In genomic region chr6:79430913-79431312, GRCh38 we compare ENCODE assay signal across 21 cellular contexts.
DNase-seq lines count a peak whose midpoint lies in the region; TF ChIP-seq lines count a peak whose summit lies in the region.
"Had no signal": no experiment of that assay in that cellular context is flagged by ENCODE, and none has a peak within 500 bp of the region (broad histone marks: within the 10 kb centered on the region; RNA-seq: fewer than 3 reads in every experiment).

No MANE protein-coding gene starts in this region.

- H2AK5ac ChIP-seq in H9 (ENCODE audit: insufficient read length, low read length) = no peak overlapping the region

- DNase-seq in H9 (peak; percentile 44), chondrocyte (ENCODE audit: low spot score) (no peak), iPS-NIHi11 (ENCODE audit: low spot score) (peak; percentile 17), osteocyte (ENCODE audit: extremely low spot score, unreplicated experiment) (no peak), activated T-cell treated with anti-CD3 and anti-CD28 coated beads for 4 hours (no peak), 8988T (no peak), RKO (ENCODE audit: low spot score) (no peak)
- DNase-seq in effector CD4-positive, alpha-beta T cell = no peak
- DNase-seq: BE2C; CD8-positive, alpha-beta memory T cell; DND-41; NCI-H1092; NCI-H1417 treated with DMSO at 0.1 percent for 48 hours; NCI-H1694 treated with DMSO at 0.1 percent for 48 hours; NCI-H2081; NCI-H2171; NCI-H524; NCI-H748 treated with DMSO at 0.1 percent for 48 hours; SK-N-SH had no signal

- H3K79me1 ChIP-seq in H9 (ENCODE audit: insufficient read depth, low read depth, low read length, poor library complexity, severe bottlenecking) = no peaks in the 10 kb centered on the region

- H4K8ac ChIP-seq in H9 (replicated peaks; ENCODE audit: insufficient read length, low read depth, low read length) = no peak overlapping the region

- H3K36me3 Mint-ChIP-seq in H9 (ENCODE audit: insufficient read depth in 1 of 3, low read depth in 3 of 3) (no peaks in the 10 kb centered on the region), chondrocyte (ENCODE audit: low read depth) (no peaks in the 10 kb centered on the region), osteocyte (ENCODE audit: unreplicated experiment) (no peaks in the 10 kb centered on the region)
- H3K36me3 Mint-ChIP-seq: CD14-positive monocyte; CD8-positive, alpha-beta memory T cell had no signal

- H2BK12ac ChIP-seq in H9 (ENCODE audit: insufficient read length, low read depth, low read length) = no peak overlapping the region

- no peak for TF ChIP-seq CTCF in H9 (conservative IDR thresholded peaks at IDR 0.05)
- no peak for TF ChIP-seq CTCF in chondrocyte (IDR thresholded peaks at IDR 0.05)
- no peak for TF ChIP-seq CTCF in osteocyte (IDR thresholded peaks at IDR 0.05)

- no peak overlapping the region for H2BK20ac ChIP-seq in H9 (ENCODE audit: low read depth, low read length, poor library complexity, severe bottlenecking)

- H2BK5ac ChIP-seq in H9 (ENCODE audit: insufficient read length, low read length) = no peak overlapping the region

- H2BK120ac ChIP-seq in H9 (ENCODE audit: low read depth, low read length, poor library complexity, severe bottlenecking) = no peak overlapping the region

- no peak overlapping the region for H3K18ac ChIP-seq in H9 (ENCODE audit: insufficient read length, low read depth, low read length)

- no peak overlapping the region for H3K27ac ChIP-seq in H9 (ENCODE audit: insufficient read length, low read depth, low read length)

- H4K5ac ChIP-seq in H9 (ENCODE audit: insufficient read length, low read depth, low read length) = no peak overlapping the region

- H3K23me2 ChIP-seq in H9 (ENCODE audit: insufficient read length, low read depth, low read length, poor library complexity, severe bottlenecking) = no peaks in the 10 kb centered on the region

- no peak overlapping the region for H3K9ac ChIP-seq in H9 (ENCODE audit: extremely low read depth, insufficient read length, low read length)
- H3K9ac ChIP-seq: SK-N-SH had no signal

- no peak overlapping the region for H3K4ac ChIP-seq in H9 (ENCODE audit: low read depth, low read length)

- H3K14ac ChIP-seq in H9 (ENCODE audit: insufficient read depth, low read length) = no peak overlapping the region

- H3K27me3 Mint-ChIP-seq in H9 (ENCODE audit: low read depth) = no peaks in the 10 kb centered on the region
- no peaks in the 10 kb centered on the region for H3K27me3 Mint-ChIP-seq in chondrocyte (ENCODE audit: low read depth)
- H3K27me3 Mint-ChIP-seq in osteocyte (ENCODE audit: unreplicated experiment) = peaks cover 3% of the 10 kb centered on the region
- H3K27me3 Mint-ChIP-seq: CD8-positive, alpha-beta memory T cell had no signal

- H3K56ac ChIP-seq in H9 (ENCODE audit: insufficient read length, low read depth, low read length) = no peak overlapping the region

- no peaks in the 10 kb centered on the region for H3K79me2 ChIP-seq in H9 (ENCODE audit: insufficient read depth, low read length)

- H3K4me1 Mint-ChIP-seq in H9 (peaks cover 8 to 9% of the 10 kb centered on the region in 2 experiments), chondrocyte (ENCODE audit: low read depth) (peaks cover 31% of the 10 kb centered on the region), osteocyte (ENCODE audit: unreplicated experiment) (peaks cover 41% of the 10 kb centered on the region)
- H3K4me1 Mint-ChIP-seq: CD14-positive monocyte; CD8-positive, alpha-beta memory T cell had no signal

- H3K9me3 Mint-ChIP-seq in H9 (no peaks in the 10 kb centered on the region), chondrocyte (ENCODE audit: low read depth) (no peaks in the 10 kb centered on the region), osteocyte (ENCODE audit: unreplicated experiment) (no peaks in the 10 kb centered on the region)
- H3K9me3 Mint-ChIP-seq: CD8-positive, alpha-beta memory T cell had no signal

- H3K4me1 ChIP-seq in H9 (ENCODE audit: insufficient read depth, low read length) = no peaks in the 10 kb centered on the region

- no peak overlapping the region for H3K4me3 Mint-ChIP-seq in H9
- H3K4me3 Mint-ChIP-seq in chondrocyte (ENCODE audit: unreplicated experiment) = no peak overlapping the region
- no peak overlapping the region for H3K4me3 Mint-ChIP-seq in osteocyte (ENCODE audit: unreplicated experiment)
- H3K4me3 Mint-ChIP-seq: CD14-positive monocyte; CD8-positive, alpha-beta memory T cell had no signal

- WGBS in H9 (ENCODE audit: extremely low coverage, insufficient read length, low lambda C conversion rate) = no CpG with 5 or more reads among the region's 10 CpGs

- H4K91ac ChIP-seq in H9 (ENCODE audit: insufficient read length, low read depth, low read length) = no peak overlapping the region

- no peaks in the 10 kb centered on the region for H4K20me1 ChIP-seq in H9 (ENCODE audit: control insufficient read depth, insufficient read depth, insufficient read length)

- no peaks in the 10 kb centered on the region for H3K9me3 ChIP-seq in H9 (ENCODE audit: control insufficient read depth, low read depth, low read length)
- H3K9me3 ChIP-seq: BE2C, HAP-1, SK-N-SH had no signal

- no peak overlapping the region for H3T11ph ChIP-seq in H9 (ENCODE audit: low read length)

- no peaks in the 10 kb centered on the region for H3K27me3 ChIP-seq in H9 (ENCODE audit: insufficient read depth, low read length)
- H3K27me3 ChIP-seq: BE2C had no signal

- H3K27ac Mint-ChIP-seq in H9 = no peak overlapping the region
- peak overlapping the region; percentile 39 for H3K27ac Mint-ChIP-seq in chondrocyte (ENCODE audit: unreplicated experiment)
- H3K27ac Mint-ChIP-seq in osteocyte (ENCODE audit: unreplicated experiment) = peak overlapping the region; percentile 78
- H3K27ac Mint-ChIP-seq: CD14-positive monocyte; CD8-positive, alpha-beta memory T cell had no signal

- H2AFZ ChIP-seq in H9 (ENCODE audit: low read length) = no peak overlapping the region

- no peak overlapping the region for H2BK15ac ChIP-seq in H9 (ENCODE audit: low read depth, low read length)

- H3K23ac ChIP-seq in H9 (ENCODE audit: insufficient read length, low read depth, low read length) = no peak overlapping the region

- no peak overlapping the region for H3K4me2 ChIP-seq in H9 (ENCODE audit: insufficient read depth, insufficient read length, low read length)
- H3K4me2 ChIP-seq: SK-N-SH had no signal

Comparison
In these comparisons a context has a peak if more than half of its experiments do, and no peak if none do; other contexts are left out.
1. DNase-seq: peak in H9 (single experiment) and iPS-NIHi11 (single experiment); none in chondrocyte (single experiment), osteocyte (single experiment), effector CD4-positive, alpha-beta T cell (single experiment), activated T-cell treated with anti-CD3 and anti-CD28 coated beads for 4 hours (single experiment), 8988T (single experiment) and RKO (single experiment).
2. H3K27ac Mint-ChIP-seq: peak in chondrocyte (single experiment) and osteocyte (single experiment); none in H9 (0 of 3).